In the genomic region with DNA sequence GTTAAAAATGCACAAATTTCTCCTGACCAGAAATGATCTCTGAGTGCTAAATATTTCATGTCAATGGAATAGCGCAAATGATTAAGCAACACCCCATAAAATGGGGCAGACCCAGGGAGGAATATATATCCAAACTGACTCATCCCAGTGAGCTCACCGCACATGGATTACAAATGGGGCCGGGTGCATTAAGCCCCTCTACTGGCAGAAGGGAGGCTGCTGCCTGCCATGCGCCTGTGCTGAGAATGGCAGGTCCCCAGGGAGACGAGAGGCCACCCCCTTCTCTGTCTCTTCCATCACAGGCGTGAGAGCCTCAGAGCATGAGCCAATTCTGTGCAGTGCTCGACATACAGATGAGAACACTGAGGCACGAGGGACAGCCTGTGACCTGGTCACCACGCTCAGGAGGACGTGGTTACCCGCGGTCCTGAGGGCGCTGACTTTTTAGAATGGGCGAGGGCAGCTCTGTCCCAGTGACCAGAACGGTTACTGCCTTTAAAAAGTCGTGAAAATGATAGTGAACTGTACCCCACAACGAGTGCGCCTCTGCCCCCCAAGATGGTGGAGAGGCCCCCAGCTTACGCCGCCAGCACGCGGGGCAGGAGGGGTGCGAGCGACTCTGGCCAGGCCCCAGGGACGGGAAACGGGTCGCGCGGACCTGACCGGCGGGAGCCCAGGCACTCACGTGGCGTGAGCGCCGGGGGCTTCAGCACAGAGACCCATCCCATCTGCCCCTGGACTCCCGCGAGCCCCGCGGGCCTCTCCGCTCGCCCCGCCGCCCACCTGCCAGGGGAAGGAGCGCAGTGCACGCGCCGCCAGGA, we compare ENCODE assay signal across 8 cellular contexts.
A peak's percentile ranks its signal among the peaks of the same experiment; 100 is the strongest.
DNase-seq lines count a peak whose midpoint lies in the region; ATAC-seq and TF ChIP-seq lines count a peak whose summit lies in the region.
"Not testable (repeated sequence)": the region's sequence is repeated elsewhere in the genome, so short reads cannot be mapped to it uniquely, and the experiment has no call there.

No MANE protein-coding gene starts in this region.

- intact Hi-C loops in lower leg skin (cut with DNase I; ENCODE audit: low total_unique reads), result not testable (repeated sequence)
- intact Hi-C loops in gastrocnemius medialis (cut with DNase I; ENCODE audit: low total_unique reads), result loop anchor here (5.0 kb wide), 1 partner anchor 172 kb away; no protein-coding TSS in a partner anchor

- CTCF ChIA-PET in AG04449 (lab: Yijun Ruan, JAX), result not testable (repeated sequence)

- H3K4me1 ChIP-seq in Peyer's patch, result peaks cover 0 to 11% (median 0%) of the 10 kb centered on the region in 4 donors
- H3K4me1 ChIP-seq in gastrocnemius medialis, result peaks cover 4 to 12% of the 10 kb centered on the region in 2 donors

- not testable (repeated sequence) for DNase-seq in AG04449 (ENCODE audit: low read depth, low spot score); Peyer's patch; epithelial cell of proximal tubule (ENCODE audit: low read depth); gastrocnemius medialis
- DNase-seq in HT-29 (ENCODE audit: low spot score), result peak; percentile 6
- peak; percentile 23 for DNase-seq in activated naive CD4-positive, alpha-beta T cell treated with Interleukin-2 at 50 U/mL for 16 hours
- peak in 1 of 2 donors; percentile 85 for DNase-seq in lower leg skin (ENCODE audit: low spot score in 2 of 2)

- H3K4me3 ChIP-seq in AG04449 (ENCODE audit: low read depth, low read length) (peak overlapping the region; percentile 65), Peyer's patch (peak overlapping the region; percentile 68 to 89 (median 75)), epithelial cell of proximal tubule (ENCODE audit: low read depth, low read length) (peak overlapping the region; percentile 78), lower leg skin (ENCODE audit: low read depth, poor library complexity, severe bottlenecking) (peak overlapping the region; percentile 39), gastrocnemius medialis (peak overlapping the region; percentile 60 to 85 (median 80))

- ATAC-seq in GM18907 (IDR thresholded peaks at IDR 0.05; ENCODE audit: unreplicated experiment), result peak; percentile 27
- not testable (repeated sequence) for ATAC-seq in gastrocnemius medialis

- in situ Hi-C loops in gastrocnemius medialis (cut with MboI; ENCODE audit: low sequenced_read_pairs in 4 of 4), result not testable (repeated sequence)

- WGBS in lower leg skin, 2 donors, result 2 to 3% methylated on average over 22 to 32 of the region's 47 CpGs

- not testable (repeated sequence) for TF ChIP-seq CTCF in AG04449 (IDR thresholded peaks at IDR 0.05; ENCODE audit: insufficient read depth, low read length, missing control alignments); Peyer's patch (IDR thresholded peaks at IDR 0.05); epithelial cell of proximal tubule (conservative IDR thresholded peaks at IDR 0.05; ENCODE audit: low read depth, low read length); lower leg skin (IDR thresholded peaks at IDR 0.05); gastrocnemius medialis (IDR thresholded peaks at IDR 0.05 in 4 of 5, conservative IDR thresholded peaks at IDR 0.05 in 1 of 5)

- peak overlapping the region; percentile 10 to 89 (median 68) for H3K27ac ChIP-seq in Peyer's patch
- H3K27ac ChIP-seq in gastrocnemius medialis, result peak overlapping the region; percentile 88 to 93 (median 90)

- not testable (repeated sequence) for H3K27me3 ChIP-seq in Peyer's patch, gastrocnemius medialis

- H3K9me3 ChIP-seq in Peyer's patch, gastrocnemius medialis: not testable (repeated sequence)

- H3K36me3 ChIP-seq in Peyer's patch, gastrocnemius medialis: not testable (repeated sequence)

- POLR2A ChIA-PET in AG04449 (lab: Yijun Ruan, JAX), result not testable (repeated sequence)

- not testable (repeated sequence) for TF ChIP-seq POLR2A in Peyer's patch (IDR thresholded peaks at IDR 0.05); lower leg skin (IDR thresholded peaks at IDR 0.05); gastrocnemius medialis (IDR thresholded peaks at IDR 0.05)
